In the genomic region with DNA sequence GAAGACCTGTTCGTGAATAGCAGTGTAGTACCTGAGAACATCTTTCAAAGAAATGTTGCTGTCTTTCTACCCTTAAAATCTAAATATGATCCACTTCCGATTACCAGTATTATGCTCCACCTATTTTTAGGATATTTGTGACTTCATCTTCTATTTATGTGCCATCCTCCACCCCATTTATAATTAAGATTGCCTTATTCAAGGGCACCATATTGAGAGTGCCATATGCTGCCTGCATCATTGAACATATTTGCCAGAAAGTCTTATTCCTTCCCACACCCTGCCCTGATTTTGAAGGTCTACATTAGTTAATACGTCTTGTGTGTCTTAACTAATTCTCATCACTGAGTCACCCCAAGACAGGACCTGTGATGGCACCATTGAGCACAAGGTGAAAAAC, we compare ENCODE assay signal across 21 cellular contexts.
"Had no signal": no experiment of that assay in that cellular context is flagged by ENCODE, and none has a peak within 500 bp of the region (broad histone marks: within the 10 kb centered on the region; RNA-seq: fewer than 3 reads in every experiment).

No MANE protein-coding gene starts in this region.

- ATAC-seq: natural killer cell; right cardiac atrium; stimulated activated naive B cell treated with anti-CD40 and anti-IgM and Interleukin-4, amounts not matched to agents 10 μg/mL and 1 μg/mL and 100 μg/mL, for 72 hours; stimulated activated naive CD8-positive, alpha-beta T cell treated with anti-CD3 and anti-CD28 coated beads, Interleukin-15, Interleukin-2, amounts not matched to agents 100 U/mL and 50 U/mL, for 24 hours had no signal

- DNase-seq: islet precursor cell; left ventricle myocardium inferior; mesendoderm; naive B cell; natural killer cell; nephron progenitor cell; ovary; posterior cingulate gyrus; retina; right cardiac atrium; sigmoid colon; small intestine; spleen; stimulated activated CD4-positive, alpha-beta T cell treated with anti-CD3 and anti-CD28 coated beads, Interleukin-4, amount 100 ng/mL, for 1 hour; stimulated activated naive B cell treated with anti-CD40 and anti-IgM and Interleukin-4, amounts not matched to agents 10 μg/mL and 1 μg/mL and 100 μg/mL, for 72 hours; stimulated activated naive CD8-positive, alpha-beta T cell treated with anti-CD3 and anti-CD28 coated beads, Interleukin-15, Interleukin-2, amounts not matched to agents 100 U/mL and 50 U/mL, for 24 hours; stomach; testis; thyroid gland; transverse colon; upper lobe of left lung had no signal
